In genomic region chr17:31738067-31738466, GRCh38 we compare ENCODE assay signal across 1 cellular context.
TF ChIP-seq lines count a peak whose summit lies in the region.

No MANE protein-coding gene starts in this region.

TF ChIP-seq in HepG2, 621 proteins besides CTCF, POLR2A, EP300 and RAD21 (continued from another document):
- TF ChIP-seq, protein P1, sequence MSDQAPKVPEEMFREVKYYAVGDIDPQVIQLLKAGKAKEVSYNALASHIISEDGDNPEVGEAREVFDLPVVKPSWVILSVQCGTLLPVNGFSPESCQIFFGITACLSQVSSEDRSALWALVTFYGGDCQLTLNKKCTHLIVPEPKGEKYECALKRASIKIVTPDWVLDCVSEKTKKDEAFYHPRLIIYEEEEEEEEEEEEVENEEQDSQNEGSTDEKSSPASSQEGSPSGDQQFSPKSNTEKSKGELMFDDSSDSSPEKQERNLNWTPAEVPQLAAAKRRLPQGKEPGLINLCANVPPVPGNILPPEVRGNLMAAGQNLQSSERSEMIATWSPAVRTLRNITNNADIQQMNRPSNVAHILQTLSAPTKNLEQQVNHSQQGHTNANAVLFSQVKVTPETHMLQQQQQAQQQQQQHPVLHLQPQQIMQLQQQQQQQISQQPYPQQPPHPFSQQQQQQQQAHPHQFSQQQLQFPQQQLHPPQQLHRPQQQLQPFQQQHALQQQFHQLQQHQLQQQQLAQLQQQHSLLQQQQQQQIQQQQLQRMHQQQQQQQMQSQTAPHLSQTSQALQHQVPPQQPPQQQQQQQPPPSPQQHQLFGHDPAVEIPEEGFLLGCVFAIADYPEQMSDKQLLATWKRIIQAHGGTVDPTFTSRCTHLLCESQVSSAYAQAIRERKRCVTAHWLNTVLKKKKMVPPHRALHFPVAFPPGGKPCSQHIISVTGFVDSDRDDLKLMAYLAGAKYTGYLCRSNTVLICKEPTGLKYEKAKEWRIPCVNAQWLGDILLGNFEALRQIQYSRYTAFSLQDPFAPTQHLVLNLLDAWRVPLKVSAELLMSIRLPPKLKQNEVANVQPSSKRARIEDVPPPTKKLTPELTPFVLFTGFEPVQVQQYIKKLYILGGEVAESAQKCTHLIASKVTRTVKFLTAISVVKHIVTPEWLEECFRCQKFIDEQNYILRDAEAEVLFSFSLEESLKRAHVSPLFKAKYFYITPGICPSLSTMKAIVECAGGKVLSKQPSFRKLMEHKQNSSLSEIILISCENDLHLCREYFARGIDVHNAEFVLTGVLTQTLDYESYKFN (CRISPR knock-in tag; conservative IDR thresholded peaks at IDR 0.05) = no peak
- TF ChIP-seq ZNF160 (CRISPR knock-in tag; IDR thresholded peaks at IDR 0.05) (no peak), HNRNPH1 (optimal IDR thresholded peaks at IDR 0.05; ENCODE audit: low read depth, low read length) (no peak)
TF ChIP-seq in HepG2: peak in this region for 4.
